Comparison of ENCODE assay signal across 8 cellular contexts in genomic region chrX:140765043-140765784, GRCh38. TPM values are rescaled to one million over a fixed set of nuclear protein-coding genes. Genes with fewer than 3 reads are reported as not detected.
DNase-seq lines count a peak whose midpoint lies in the region; ATAC-seq and TF ChIP-seq lines count a peak whose summit lies in the region.

No MANE protein-coding gene starts in this region.

- no peak for ATAC-seq in activated T-cell treated with anti-CD3 and anti-CD28 coated beads, Interleukin-2, amount 50 U/mL, for 4 hours
- ATAC-seq in thoracic aorta (ENCODE audit: insufficient number of reproducible peaks, low FRiP score, low read depth) = no peak
- no peak for ATAC-seq in HG03175 (IDR thresholded peaks at IDR 0.05; ENCODE audit: unreplicated experiment)
- ATAC-seq in HG03095 (IDR thresholded peaks at IDR 0.05; ENCODE audit: unreplicated experiment) = no peak

- H3K27me3 Mint-ChIP-seq in activated T-cell treated with anti-CD3 and anti-CD28 coated beads, Interleukin-2, amount 50 U/mL, for 4 hours (ENCODE audit: low read depth) = peaks cover 7% of the 10 kb centered on the region

- no peaks in the 10 kb centered on the region for H3K9me3 ChIP-seq in thoracic aorta

- H3K4me3 ChIP-seq in astrocyte of the cerebellum (ENCODE audit: low read depth, low read length) = peak overlapping the region; percentile 57
- peak overlapping the region; percentile 45 for H3K4me3 ChIP-seq in kidney epithelial cell (ENCODE audit: low read depth, low read length)
- peak overlapping the region; percentile 73 for H3K4me3 ChIP-seq in thoracic aorta

- no peak for DNase-seq in activated T-cell treated with anti-CD3 and anti-CD28 coated beads, Interleukin-2, amount 50 U/mL, for 4 hours
- no peak for DNase-seq in activated T-cell treated with anti-CD3 and anti-CD28 coated beads for 4 hours
- peak; percentile 9 for DNase-seq in astrocyte of the cerebellum (ENCODE audit: low read depth)
- DNase-seq in kidney epithelial cell (ENCODE audit: low read depth) = no peak
- DNase-seq in thoracic aorta (ENCODE audit: low spot score) = no peak
- no peak for DNase-seq in NCI-H2107 treated with DMSO at 0.1 percent for 48 hours (lab: John Stamatoyannopoulos, UW; ENCODE audit: unreplicated experiment)

- in situ Hi-C loops in astrocyte of the cerebellum (cut with HindIII; ENCODE audit: low sequenced_read_pairs) = no loop called here

- no peaks in the 10 kb centered on the region for H3K4me1 ChIP-seq in thoracic aorta (ENCODE audit: control insufficient read depth in 1 of 2, low read depth in 2 of 2)

- no peaks in the 10 kb centered on the region for H3K9me3 Mint-ChIP-seq in activated T-cell treated with anti-CD3 and anti-CD28 coated beads, Interleukin-2, amount 50 U/mL, for 4 hours

- H3K27ac ChIP-seq in thoracic aorta = peak overlapping the region; percentile 68 to 72

- H3K36me3 Mint-ChIP-seq in activated T-cell treated with anti-CD3 and anti-CD28 coated beads, Interleukin-2, amount 50 U/mL, for 4 hours (ENCODE audit: insufficient read depth) = no peaks in the 10 kb centered on the region

- no peaks in the 10 kb centered on the region for H3K36me3 ChIP-seq in kidney epithelial cell (ENCODE audit: control insufficient read depth, insufficient read depth, low read length)
- no peaks in the 10 kb centered on the region for H3K36me3 ChIP-seq in thoracic aorta

- peak overlapping the region; percentile 31 for H3K4me3 Mint-ChIP-seq in activated T-cell treated with anti-CD3 and anti-CD28 coated beads, Interleukin-2, amount 50 U/mL, for 4 hours

- no peak for TF ChIP-seq CTCF in astrocyte of the cerebellum (IDR thresholded peaks at IDR 0.05; ENCODE audit: low read depth, low read length, missing control alignments)
- no peak for TF ChIP-seq CTCF in kidney epithelial cell (IDR thresholded peaks at IDR 0.05; ENCODE audit: insufficient read depth, low read length, poor library complexity, severe bottlenecking)
- TF ChIP-seq CTCF in thoracic aorta (IDR thresholded peaks at IDR 0.05) = no peak

- H3K4me1 Mint-ChIP-seq in activated T-cell treated with anti-CD3 and anti-CD28 coated beads, Interleukin-2, amount 50 U/mL, for 4 hours (ENCODE audit: low read depth) = peaks cover 4% of the 10 kb centered on the region

- no peaks in the 10 kb centered on the region for H3K27me3 ChIP-seq in kidney epithelial cell (ENCODE audit: control insufficient read depth, insufficient read depth, low read length)
- H3K27me3 ChIP-seq in thoracic aorta (replicated peaks; ENCODE audit: insufficient read depth) = no peaks in the 10 kb centered on the region

RNA-seq across cellular contexts. Expression of gene LINC00632, which starts 55.7 kb away (rescaled TPM):
- total RNA-seq in activated T-cell treated with anti-CD3 and anti-CD28 coated beads, Interleukin-2, amount 50 U/mL, for 4 hours = 1 to 10 TPM in 1 of 3 donors, under 1 TPM in 2; 0.38 to 1.4 (median 0.48) TPM
- 1.4 and 3.7 TPM in 2 replicates for total RNA-seq in kidney epithelial cell
- total RNA-seq in thoracic aorta = 100 to 1,000 TPM; 161 to 200 TPM

Comparison
In these comparisons a context has a peak if more than half of its experiments do, and no peak if none do; other contexts are left out.
1. RNA of gene LINC00632, which starts 55.7 kb away (total RNA-seq): 161 to 200 TPM in thoracic aorta; 1.4 to 3.7 TPM in kidney epithelial cell and 0.38 to 1.4 TPM in activated T-cell treated with anti-CD3 and anti-CD28 coated beads, Interleukin-2, amount 50 U/mL, for 4 hours; every median in the first group is over 10 times any median in the second.
2. Peak in every context shown above with its lines, with median percentiles within 50 percentile points of each other: H3K4me3 ChIP-seq.